In genomic region chr9:131370638-131371037, GRCh38 we compare ENCODE assay signal across 22 cellular contexts. TPM values are rescaled to one million over a fixed set of nuclear protein-coding genes. Genes with fewer than 3 reads are reported as not detected.
DNase-seq lines count a peak whose midpoint lies in the region; ATAC-seq, FAIRE-seq and TF ChIP-seq lines count a peak whose summit lies in the region.
"Had no signal": no experiment of that assay in that cellular context is flagged by ENCODE, and none has a peak within 500 bp of the region (broad histone marks: within the 10 kb centered on the region; RNA-seq: fewer than 3 reads in every experiment).

No MANE protein-coding gene starts in this region.

- H4K5ac ChIP-seq in mesendoderm (ENCODE audit: low read length) = no peak overlapping the region

- H3K27ac Mint-ChIP-seq in activated naive CD4-positive, alpha-beta T cell treated with anti-CD3 and anti-CD28 coated beads, Interleukin-2, amount 50 U/mL, for 72 hours = no peak overlapping the region
- H3K27ac Mint-ChIP-seq: CD14-positive monocyte, IgD-negative memory B cell had no signal

- H3K9me3 Mint-ChIP-seq in activated naive CD4-positive, alpha-beta T cell treated with anti-CD3 and anti-CD28 coated beads, Interleukin-2, amount 50 U/mL, for 72 hours = no peaks in the 10 kb centered on the region
- H3K9me3 Mint-ChIP-seq: IgD-negative memory B cell had no signal

- H3K4ac ChIP-seq in mesendoderm (ENCODE audit: low read depth, low read length) = no peak overlapping the region

- H3K4me3 ChIP-seq in bronchial epithelial cell (ENCODE audit: low read depth, low read length) (no peak overlapping the region), mesendoderm (ENCODE audit: low read length) (no peak overlapping the region)
- H3K4me3 ChIP-seq: GM12878 had no signal

- no peaks in the 10 kb centered on the region for H3K79me2 ChIP-seq in mesendoderm (ENCODE audit: control insufficient read depth, insufficient read depth, low read length)

- FAIRE-seq in bronchial epithelial cell (lab: Jason Lieb, UNC) = no peak
- FAIRE-seq: GM12878, GM19239, H1 had no signal

- peak; percentile 9 for DNase-seq in DMS79 treated with DMSO at 0.1 percent for 48 hours (lab: John Stamatoyannopoulos, UW)
- no peak for DNase-seq in DMS79 (lab: John Stamatoyannopoulos, UW)
- DNase-seq in M059J (ENCODE audit: low read depth) = peak; percentile 23
- peak; percentile 95 for DNase-seq in bronchial epithelial cell (ENCODE audit: low read depth)
- DNase-seq in mesendoderm = peak; percentile 64
- DNase-seq in Kasumi-1 (lab: John Stamatoyannopoulos, UW) = no peak
- no peak for DNase-seq in activated naive CD4-positive, alpha-beta T cell treated with anti-CD3 and anti-CD28 coated beads, Interleukin-2, amount 50 U/mL, for 72 hours (ENCODE audit: low spot score in 2 of 2)
- no peak for DNase-seq in GOT3 (lab: John Stamatoyannopoulos, UW)
- DNase-seq: 8988T, DMS 273 treated with DMSO at 0.1 percent for 48 hours, EL, NCI-H1105 treated with DMSO at 0.1 percent for 48 hours, NCI-H1694, NCI-H2081 treated with DMSO at 0.1 percent for 48 hours, NCI-H774, SIG-M5 had no signal

- H3K18ac ChIP-seq in mesendoderm (ENCODE audit: low read length) = no peak overlapping the region

- no peak overlapping the region for H3K4me2 ChIP-seq in mesendoderm (ENCODE audit: low read length)

- no peak overlapping the region for H3K56ac ChIP-seq in mesendoderm (ENCODE audit: low read length)

- peaks cover 0 to 4% of the 10 kb centered on the region in 2 donors for H3K36me3 Mint-ChIP-seq in activated naive CD4-positive, alpha-beta T cell treated with anti-CD3 and anti-CD28 coated beads, Interleukin-2, amount 50 U/mL, for 72 hours
- H3K36me3 Mint-ChIP-seq: CD14-positive monocyte, IgD-negative memory B cell had no signal

- no peak for ATAC-seq in activated naive CD4-positive, alpha-beta T cell treated with anti-CD3 and anti-CD28 coated beads, Interleukin-2, amount 50 U/mL, for 72 hours
- ATAC-seq: GM12878, SK-N-SH treated with all-trans-retinoic acid at 6 μM for 48 hours had no signal

- no CpG with 5 or more reads among the region's 2 CpGs for WGBS in mesendoderm (ENCODE audit: extremely low coverage, insufficient coverage, low lambda C conversion rate)

- no peak overlapping the region for H2AK5ac ChIP-seq in mesendoderm (ENCODE audit: low read length)

- H3K27ac ChIP-seq in mesendoderm (ENCODE audit: low read depth, low read length) = no peak overlapping the region

- no peak for TF ChIP-seq CTCF in bronchial epithelial cell (IDR thresholded peaks at IDR 0.05; ENCODE audit: insufficient read depth, low read length, severe bottlenecking)

- no peak overlapping the region for H4K8ac ChIP-seq in mesendoderm (ENCODE audit: low read depth, low read length)

- H3K79me1 ChIP-seq in mesendoderm (ENCODE audit: low read length) = peaks cover 2% of the 10 kb centered on the region

- no peak overlapping the region for H3K23ac ChIP-seq in mesendoderm (ENCODE audit: low read length)

- H3K36me3 ChIP-seq in bronchial epithelial cell (ENCODE audit: control insufficient read depth, insufficient read depth, low read length) (no peaks in the 10 kb centered on the region), mesendoderm (ENCODE audit: control insufficient read depth, insufficient read depth, low read length) (no peaks in the 10 kb centered on the region)

- no peaks in the 10 kb centered on the region for H3K27me3 ChIP-seq in bronchial epithelial cell (ENCODE audit: control insufficient read depth, insufficient read depth, low read length)
- H3K27me3 ChIP-seq in mesendoderm (ENCODE audit: insufficient read depth, low read length, poor library complexity) = no peaks in the 10 kb centered on the region

- H2BK120ac ChIP-seq in mesendoderm (ENCODE audit: low read depth, low read length) = no peak overlapping the region

- no peak overlapping the region for H3K9ac ChIP-seq in mesendoderm (ENCODE audit: low read length)

- H2BK5ac ChIP-seq in mesendoderm (ENCODE audit: low read length) = no peak overlapping the region

- H2BK15ac ChIP-seq in mesendoderm (replicated peaks; ENCODE audit: low read depth) = no peak overlapping the region

- H3K4me1 ChIP-seq in mesendoderm (ENCODE audit: control insufficient read depth, low read depth, low read length) = no peaks in the 10 kb centered on the region

RNA-seq across cellular contexts. Expression of gene PRRC2B, which starts 23.2 kb away (rescaled TPM):
- 38.2 and 80.5 TPM in 2 replicates for total RNA-seq in M059J (2014; rRNA removed; shearing (Covaris generic))
- 20.0 and 33.3 TPM in 2 replicates for total RNA-seq in bronchial epithelial cell
- polyA plus RNA-seq in mesendoderm (2013, experiment 1 of 2) = 62.7 TPM
- 70.0 TPM for polyA plus RNA-seq in mesendoderm (2013, experiment 2 of 2)
- total RNA-seq in activated naive CD4-positive, alpha-beta T cell treated with anti-CD3 and anti-CD28 coated beads, Interleukin-2, amount 50 U/mL, for 72 hours = 100 to 1,000 TPM; 138 to 160 TPM

Comparison
In these comparisons a context has a peak if more than half of its experiments do, and no peak if none do; other contexts are left out.
1. DNase-seq: peak in DMS79 treated with DMSO at 0.1 percent for 48 hours (single experiment), M059J (single experiment), bronchial epithelial cell (single experiment) and mesendoderm (single experiment); none in DMS79 (single experiment), Kasumi-1 (0 of 2), activated naive CD4-positive, alpha-beta T cell treated with anti-CD3 and anti-CD28 coated beads, Interleukin-2, amount 50 U/mL, for 72 hours (0 of 2) and GOT3 (single experiment).